ENCODE assay signal across 33 cellular contexts in genomic region chr13:104483631-104484030, GRCh38.
"Had no signal": no experiment of that assay in that cellular context is flagged by ENCODE, and none has a peak within 500 bp of the region (broad histone marks: within the 10 kb centered on the region; RNA-seq: fewer than 3 reads in every experiment).

No MANE protein-coding gene starts in this region.

- FAIRE-seq: astrocyte had no signal

- H3K36me3 ChIP-seq: adrenal gland, brain microvascular endothelial cell, breast epithelium had no signal

- H3K4me3 ChIP-seq: adrenal gland, body of pancreas, breast epithelium had no signal

- H3K27me3 ChIP-seq: adrenal gland, body of pancreas, brain microvascular endothelial cell, breast epithelium had no signal

- ATAC-seq: activated CD8-positive, alpha-beta T cell treated with anti-CD3 and anti-CD28 coated beads for 36 hours; activated naive CD4-positive, alpha-beta T cell treated with anti-CD3 and anti-CD28 coated beads, Interleukin-2, amount 50 U/mL, for 72 hours; activated T-cell treated with anti-CD3 and anti-CD28 coated beads, Interleukin-2, amount 50 U/mL, for 4 hours; activated T-cell treated with anti-CD3 and anti-CD28 coated beads, Interleukin-2, amount 50 U/mL, for 72 hours; activated T-helper 17 cell treated with anti-CD3 and anti-CD28 coated beads, Interleukin-2, amount 50 U/mL, for 72 hours; body of pancreas had no signal

- H3K4me1 ChIP-seq: breast epithelium had no signal

- DNase-seq: activated B cell treated with CpG ODN at 0.5 μM for 24 hours; activated CD4-positive, alpha-beta memory T cell treated with anti-CD3 and anti-CD28 coated beads for 36 hours; activated CD4-positive, alpha-beta T cell treated with anti-CD3 and anti-CD28 coated beads for 4 hours; activated CD4-positive, alpha-beta T cell treated with anti-CD3 and anti-CD28 coated beads, Interleukin-2, amount 10 ng/mL, durations not matched to agents 24 days and 14 days; activated CD4-positive, alpha-beta T cell treated with anti-CD3 and anti-CD28 coated beads, Interleukin-2, amount 50 U/mL, for 1 hour; activated CD4-positive, alpha-beta T cell treated with anti-CD3 and anti-CD28 coated beads, Interleukin-2, amount 50 U/mL, for 4 hours; activated CD4-positive, CD25-positive, alpha-beta regulatory T cell treated with anti-CD3 and anti-CD28 coated beads, Interleukin-2, amount 50 U/mL, for 72 hours; activated CD8-positive, alpha-beta memory T cell treated with anti-CD3 and anti-CD28 coated beads, Interleukin-2, amount 50 U/mL, for 4 hours; activated CD8-positive, alpha-beta T cell treated with anti-CD3 and anti-CD28 coated beads for 36 hours; activated effector memory CD4-positive, alpha-beta T cell treated with anti-CD3 and anti-CD28 coated beads, Interleukin-2, amount 50 U/mL, for 16 hours; activated gamma-delta T cell treated with Interleukin-2 at 50 U/mL for 16 hours; activated naive CD4-positive, alpha-beta T cell; activated naive CD4-positive, alpha-beta T cell treated with anti-CD3 and anti-CD28 coated beads for 36 hours; activated naive CD4-positive, alpha-beta T cell treated with anti-CD3 and anti-CD28 coated beads, Interleukin-2, amount 50 U/mL, for 16 hours; activated naive CD8-positive, alpha-beta T cell treated with anti-CD3 and anti-CD28 coated beads for 36 hours; activated T-cell treated with anti-CD3 and anti-CD28 coated beads for 4 hours; activated T-cell treated with anti-CD3 and anti-CD28 coated beads, Interleukin-2, amount 50 U/mL, for 1 hour; activated T-cell treated with anti-CD3 and anti-CD28 coated beads, Interleukin-2, amount 50 U/mL, for 4 hours; activated T-cell treated with anti-CD3 and anti-CD28 coated beads, Interleukin-2, amount 50 U/mL, for 72 hours; adrenal gland; amniotic stem cell; aorta; body of pancreas; brain microvascular endothelial cell; central memory CD4-positive, alpha-beta T cell; T-helper 1 cell; T-helper 2 cell; T-helper 9 cell had no signal

- H3K9me3 ChIP-seq: adrenal gland, body of pancreas had no signal

- H3K27ac ChIP-seq: adrenal gland, body of pancreas, brain microvascular endothelial cell, breast epithelium, VCaP had no signal
